ENCODE assay signal across 1 cellular context in the genomic region with DNA sequence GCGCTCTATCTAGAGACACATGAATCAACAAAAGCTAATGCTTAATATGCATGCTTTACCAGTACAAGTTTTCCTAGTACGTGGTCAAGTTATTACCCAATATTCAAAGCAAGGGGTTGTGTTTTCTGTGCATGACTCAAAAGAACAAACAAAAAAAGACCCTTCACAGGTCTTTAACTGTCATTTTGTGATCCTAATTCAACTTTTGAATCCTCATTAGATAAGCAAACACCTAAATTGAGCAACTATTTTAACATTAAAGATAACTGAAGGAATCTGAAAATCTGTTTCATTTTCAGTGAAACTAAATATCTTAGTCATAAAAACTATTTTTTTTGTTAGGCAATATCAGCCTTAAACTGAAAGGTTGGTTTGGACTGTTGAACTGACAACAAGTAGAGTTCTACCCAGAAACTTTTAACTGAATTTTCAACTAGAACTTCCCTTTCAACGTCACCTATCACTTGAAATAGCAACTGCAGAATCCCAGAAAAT.
TF ChIP-seq lines count a peak whose summit lies in the region.

No MANE protein-coding gene starts in this region.

TF ChIP-seq in GM12878, 131 proteins besides CTCF, POLR2A, EP300 and RAD21 (continued from another document and continues in another):
- TF ChIP-seq, protein P1, sequence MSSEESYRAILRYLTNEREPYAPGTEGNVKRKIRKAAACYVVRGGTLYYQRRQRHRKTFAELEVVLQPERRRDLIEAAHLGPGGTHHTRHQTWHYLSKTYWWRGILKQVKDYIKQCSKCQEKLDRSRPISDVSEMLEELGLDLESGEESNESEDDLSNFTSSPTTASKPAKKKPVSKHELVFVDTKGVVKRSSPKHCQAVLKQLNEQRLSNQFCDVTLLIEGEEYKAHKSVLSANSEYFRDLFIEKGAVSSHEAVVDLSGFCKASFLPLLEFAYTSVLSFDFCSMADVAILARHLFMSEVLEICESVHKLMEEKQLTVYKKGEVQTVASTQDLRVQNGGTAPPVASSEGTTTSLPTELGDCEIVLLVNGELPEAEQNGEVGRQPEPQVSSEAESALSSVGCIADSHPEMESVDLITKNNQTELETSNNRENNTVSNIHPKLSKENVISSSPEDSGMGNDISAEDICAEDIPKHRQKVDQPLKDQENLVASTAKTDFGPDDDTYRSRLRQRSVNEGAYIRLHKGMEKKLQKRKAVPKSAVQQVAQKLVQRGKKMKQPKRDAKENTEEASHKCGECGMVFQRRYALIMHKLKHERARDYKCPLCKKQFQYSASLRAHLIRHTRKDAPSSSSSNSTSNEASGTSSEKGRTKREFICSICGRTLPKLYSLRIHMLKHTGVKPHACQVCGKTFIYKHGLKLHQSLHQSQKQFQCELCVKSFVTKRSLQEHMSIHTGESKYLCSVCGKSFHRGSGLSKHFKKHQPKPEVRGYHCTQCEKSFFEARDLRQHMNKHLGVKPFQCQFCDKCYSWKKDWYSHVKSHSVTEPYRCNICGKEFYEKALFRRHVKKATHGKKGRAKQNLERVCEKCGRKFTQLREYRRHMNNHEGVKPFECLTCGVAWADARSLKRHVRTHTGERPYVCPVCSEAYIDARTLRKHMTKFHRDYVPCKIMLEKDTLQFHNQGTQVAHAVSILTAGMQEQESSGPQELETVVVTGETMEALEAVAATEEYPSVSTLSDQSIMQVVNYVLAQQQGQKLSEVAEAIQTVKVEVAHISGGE (CRISPR knock-in tag; IDR thresholded peaks at IDR 0.05), result no peak
- TF ChIP-seq, protein P2, sequence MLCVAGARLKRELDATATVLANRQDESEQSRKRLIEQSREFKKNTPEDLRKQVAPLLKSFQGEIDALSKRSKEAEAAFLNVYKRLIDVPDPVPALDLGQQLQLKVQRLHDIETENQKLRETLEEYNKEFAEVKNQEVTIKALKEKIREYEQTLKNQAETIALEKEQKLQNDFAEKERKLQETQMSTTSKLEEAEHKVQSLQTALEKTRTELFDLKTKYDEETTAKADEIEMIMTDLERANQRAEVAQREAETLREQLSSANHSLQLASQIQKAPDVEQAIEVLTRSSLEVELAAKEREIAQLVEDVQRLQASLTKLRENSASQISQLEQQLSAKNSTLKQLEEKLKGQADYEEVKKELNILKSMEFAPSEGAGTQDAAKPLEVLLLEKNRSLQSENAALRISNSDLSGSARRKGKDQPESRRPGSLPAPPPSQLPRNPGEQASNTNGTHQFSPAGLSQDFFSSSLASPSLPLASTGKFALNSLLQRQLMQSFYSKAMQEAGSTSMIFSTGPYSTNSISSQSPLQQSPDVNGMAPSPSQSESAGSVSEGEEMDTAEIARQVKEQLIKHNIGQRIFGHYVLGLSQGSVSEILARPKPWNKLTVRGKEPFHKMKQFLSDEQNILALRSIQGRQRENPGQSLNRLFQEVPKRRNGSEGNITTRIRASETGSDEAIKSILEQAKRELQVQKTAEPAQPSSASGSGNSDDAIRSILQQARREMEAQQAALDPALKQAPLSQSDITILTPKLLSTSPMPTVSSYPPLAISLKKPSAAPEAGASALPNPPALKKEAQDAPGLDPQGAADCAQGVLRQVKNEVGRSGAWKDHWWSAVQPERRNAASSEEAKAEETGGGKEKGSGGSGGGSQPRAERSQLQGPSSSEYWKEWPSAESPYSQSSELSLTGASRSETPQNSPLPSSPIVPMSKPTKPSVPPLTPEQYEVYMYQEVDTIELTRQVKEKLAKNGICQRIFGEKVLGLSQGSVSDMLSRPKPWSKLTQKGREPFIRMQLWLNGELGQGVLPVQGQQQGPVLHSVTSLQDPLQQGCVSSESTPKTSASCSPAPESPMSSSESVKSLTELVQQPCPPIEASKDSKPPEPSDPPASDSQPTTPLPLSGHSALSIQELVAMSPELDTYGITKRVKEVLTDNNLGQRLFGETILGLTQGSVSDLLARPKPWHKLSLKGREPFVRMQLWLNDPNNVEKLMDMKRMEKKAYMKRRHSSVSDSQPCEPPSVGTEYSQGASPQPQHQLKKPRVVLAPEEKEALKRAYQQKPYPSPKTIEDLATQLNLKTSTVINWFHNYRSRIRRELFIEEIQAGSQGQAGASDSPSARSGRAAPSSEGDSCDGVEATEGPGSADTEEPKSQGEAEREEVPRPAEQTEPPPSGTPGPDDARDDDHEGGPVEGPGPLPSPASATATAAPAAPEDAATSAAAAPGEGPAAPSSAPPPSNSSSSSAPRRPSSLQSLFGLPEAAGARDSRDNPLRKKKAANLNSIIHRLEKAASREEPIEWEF (IDR thresholded peaks at IDR 0.05; ENCODE audit: insufficient replicate concordance, low read depth, low read length), result no peak
- no peak for TF ChIP-seq CHD2 (IDR thresholded peaks at IDR 0.05; ENCODE audit: borderline replicate concordance, low read depth, low read length)
- no peak for TF ChIP-seq FOS (IDR thresholded peaks at IDR 0.05; ENCODE audit: borderline replicate concordance, extremely low read depth, insufficient read length)
- no peak for TF ChIP-seq PAX5 (IDR thresholded peaks at IDR 0.05; ENCODE audit: borderline replicate concordance, low read depth, low read length)
- TF ChIP-seq ZNF384 (IDR thresholded peaks at IDR 0.05; ENCODE audit: borderline replicate concordance, low read depth, low read length), result peak; percentile 48; the same call in 1 of the 2 replicates
- TF ChIP-seq LARP7 (IDR thresholded peaks at IDR 0.05), result no peak
- peak; percentile 28; the same call in 1 of the 2 replicates for TF ChIP-seq ZBED1 (IDR thresholded peaks at IDR 0.05; ENCODE audit: borderline replicate concordance)
- TF ChIP-seq CREM (IDR thresholded peaks at IDR 0.05; ENCODE audit: low read depth), result 0 out of 2 replicates have a peak, but pooled peaks have one; percentile 35
- no peak for TF ChIP-seq RB1 (IDR thresholded peaks at IDR 0.05; ENCODE audit: borderline replicate concordance)
- no peak for TF ChIP-seq POLR2AphosphoS2 (IDR thresholded peaks at IDR 0.05; ENCODE audit: low read depth, low read length)
- TF ChIP-seq, protein P3, sequence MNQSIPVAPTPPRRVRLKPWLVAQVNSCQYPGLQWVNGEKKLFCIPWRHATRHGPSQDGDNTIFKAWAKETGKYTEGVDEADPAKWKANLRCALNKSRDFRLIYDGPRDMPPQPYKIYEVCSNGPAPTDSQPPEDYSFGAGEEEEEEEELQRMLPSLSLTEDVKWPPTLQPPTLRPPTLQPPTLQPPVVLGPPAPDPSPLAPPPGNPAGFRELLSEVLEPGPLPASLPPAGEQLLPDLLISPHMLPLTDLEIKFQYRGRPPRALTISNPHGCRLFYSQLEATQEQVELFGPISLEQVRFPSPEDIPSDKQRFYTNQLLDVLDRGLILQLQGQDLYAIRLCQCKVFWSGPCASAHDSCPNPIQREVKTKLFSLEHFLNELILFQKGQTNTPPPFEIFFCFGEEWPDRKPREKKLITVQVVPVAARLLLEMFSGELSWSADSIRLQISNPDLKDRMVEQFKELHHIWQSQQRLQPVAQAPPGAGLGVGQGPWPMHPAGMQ (IDR thresholded peaks at IDR 0.05; ENCODE audit: borderline replicate concordance), result no peak
- 0 out of 2 replicates have a peak, but pooled peaks have one; percentile 44 for TF ChIP-seq DPF2 (IDR thresholded peaks at IDR 0.05)
- no peak for TF ChIP-seq ETV6 (conservative IDR thresholded peaks at IDR 0.05 in 1 of 2, IDR thresholded peaks at IDR 0.05 in 1 of 2; ENCODE audit: borderline replicate concordance in 1 of 2, low read depth in 1 of 2)
- TF ChIP-seq IKZF1 (conservative IDR thresholded peaks at IDR 0.05), result no peak
- TF ChIP-seq, protein P4, sequence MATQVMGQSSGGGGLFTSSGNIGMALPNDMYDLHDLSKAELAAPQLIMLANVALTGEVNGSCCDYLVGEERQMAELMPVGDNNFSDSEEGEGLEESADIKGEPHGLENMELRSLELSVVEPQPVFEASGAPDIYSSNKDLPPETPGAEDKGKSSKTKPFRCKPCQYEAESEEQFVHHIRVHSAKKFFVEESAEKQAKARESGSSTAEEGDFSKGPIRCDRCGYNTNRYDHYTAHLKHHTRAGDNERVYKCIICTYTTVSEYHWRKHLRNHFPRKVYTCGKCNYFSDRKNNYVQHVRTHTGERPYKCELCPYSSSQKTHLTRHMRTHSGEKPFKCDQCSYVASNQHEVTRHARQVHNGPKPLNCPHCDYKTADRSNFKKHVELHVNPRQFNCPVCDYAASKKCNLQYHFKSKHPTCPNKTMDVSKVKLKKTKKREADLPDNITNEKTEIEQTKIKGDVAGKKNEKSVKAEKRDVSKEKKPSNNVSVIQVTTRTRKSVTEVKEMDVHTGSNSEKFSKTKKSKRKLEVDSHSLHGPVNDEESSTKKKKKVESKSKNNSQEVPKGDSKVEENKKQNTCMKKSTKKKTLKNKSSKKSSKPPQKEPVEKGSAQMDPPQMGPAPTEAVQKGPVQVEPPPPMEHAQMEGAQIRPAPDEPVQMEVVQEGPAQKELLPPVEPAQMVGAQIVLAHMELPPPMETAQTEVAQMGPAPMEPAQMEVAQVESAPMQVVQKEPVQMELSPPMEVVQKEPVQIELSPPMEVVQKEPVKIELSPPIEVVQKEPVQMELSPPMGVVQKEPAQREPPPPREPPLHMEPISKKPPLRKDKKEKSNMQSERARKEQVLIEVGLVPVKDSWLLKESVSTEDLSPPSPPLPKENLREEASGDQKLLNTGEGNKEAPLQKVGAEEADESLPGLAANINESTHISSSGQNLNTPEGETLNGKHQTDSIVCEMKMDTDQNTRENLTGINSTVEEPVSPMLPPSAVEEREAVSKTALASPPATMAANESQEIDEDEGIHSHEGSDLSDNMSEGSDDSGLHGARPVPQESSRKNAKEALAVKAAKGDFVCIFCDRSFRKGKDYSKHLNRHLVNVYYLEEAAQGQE (IDR thresholded peaks at IDR 0.05; ENCODE audit: low read depth, low read length), result no peak
- TF ChIP-seq, protein P5, sequence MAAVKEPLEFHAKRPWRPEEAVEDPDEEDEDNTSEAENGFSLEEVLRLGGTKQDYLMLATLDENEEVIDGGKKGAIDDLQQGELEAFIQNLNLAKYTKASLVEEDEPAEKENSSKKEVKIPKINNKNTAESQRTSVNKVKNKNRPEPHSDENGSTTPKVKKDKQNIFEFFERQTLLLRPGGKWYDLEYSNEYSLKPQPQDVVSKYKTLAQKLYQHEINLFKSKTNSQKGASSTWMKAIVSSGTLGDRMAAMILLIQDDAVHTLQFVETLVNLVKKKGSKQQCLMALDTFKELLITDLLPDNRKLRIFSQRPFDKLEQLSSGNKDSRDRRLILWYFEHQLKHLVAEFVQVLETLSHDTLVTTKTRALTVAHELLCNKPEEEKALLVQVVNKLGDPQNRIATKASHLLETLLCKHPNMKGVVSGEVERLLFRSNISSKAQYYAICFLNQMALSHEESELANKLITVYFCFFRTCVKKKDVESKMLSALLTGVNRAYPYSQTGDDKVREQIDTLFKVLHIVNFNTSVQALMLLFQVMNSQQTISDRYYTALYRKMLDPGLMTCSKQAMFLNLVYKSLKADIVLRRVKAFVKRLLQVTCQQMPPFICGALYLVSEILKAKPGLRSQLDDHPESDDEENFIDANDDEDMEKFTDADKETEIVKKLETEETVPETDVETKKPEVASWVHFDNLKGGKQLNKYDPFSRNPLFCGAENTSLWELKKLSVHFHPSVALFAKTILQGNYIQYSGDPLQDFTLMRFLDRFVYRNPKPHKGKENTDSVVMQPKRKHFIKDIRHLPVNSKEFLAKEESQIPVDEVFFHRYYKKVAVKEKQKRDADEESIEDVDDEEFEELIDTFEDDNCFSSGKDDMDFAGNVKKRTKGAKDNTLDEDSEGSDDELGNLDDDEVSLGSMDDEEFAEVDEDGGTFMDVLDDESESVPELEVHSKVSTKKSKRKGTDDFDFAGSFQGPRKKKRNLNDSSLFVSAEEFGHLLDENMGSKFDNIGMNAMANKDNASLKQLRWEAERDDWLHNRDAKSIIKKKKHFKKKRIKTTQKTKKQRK (IDR thresholded peaks at IDR 0.05; ENCODE audit: low read depth, low read length), result no peak
- TF ChIP-seq RBBP5 (conservative IDR thresholded peaks at IDR 0.05), result 0 out of 2 replicates have a peak, but pooled peaks have one; percentile 39
- TF ChIP-seq JUNB (IDR thresholded peaks at IDR 0.05), result peak; percentile 87
- TF ChIP-seq SPI1 (IDR thresholded peaks at IDR 0.05; ENCODE audit: borderline replicate concordance, insufficient read depth, low read depth, low read length), result no peak
- no peak for TF ChIP-seq RCOR1 (conservative IDR thresholded peaks at IDR 0.05; ENCODE audit: low read depth, low read length)
- no peak for TF ChIP-seq MYC (IDR thresholded peaks at IDR 0.05; ENCODE audit: insufficient read depth, insufficient read length, insufficient replicate concordance, low read length, severe bottlenecking)
- no peak for TF ChIP-seq EGR1 (IDR thresholded peaks at IDR 0.05; ENCODE audit: borderline replicate concordance in 1 of 2, low read depth in 2 of 2, low read length in 2 of 2)
- no peak for TF ChIP-seq ZZZ3 (IDR thresholded peaks at IDR 0.05; ENCODE audit: control insufficient read depth, insufficient read length, low read depth)
- TF ChIP-seq, protein P6, sequence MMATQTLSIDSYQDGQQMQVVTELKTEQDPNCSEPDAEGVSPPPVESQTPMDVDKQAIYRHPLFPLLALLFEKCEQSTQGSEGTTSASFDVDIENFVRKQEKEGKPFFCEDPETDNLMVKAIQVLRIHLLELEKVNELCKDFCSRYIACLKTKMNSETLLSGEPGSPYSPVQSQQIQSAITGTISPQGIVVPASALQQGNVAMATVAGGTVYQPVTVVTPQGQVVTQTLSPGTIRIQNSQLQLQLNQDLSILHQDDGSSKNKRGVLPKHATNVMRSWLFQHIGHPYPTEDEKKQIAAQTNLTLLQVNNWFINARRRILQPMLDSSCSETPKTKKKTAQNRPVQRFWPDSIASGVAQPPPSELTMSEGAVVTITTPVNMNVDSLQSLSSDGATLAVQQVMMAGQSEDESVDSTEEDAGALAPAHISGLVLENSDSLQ (IDR thresholded peaks at IDR 0.05), result no peak
- TF ChIP-seq IRF4 (IDR thresholded peaks at IDR 0.05; ENCODE audit: low read depth, low read length), result peak; percentile 55; the same call in 1 of the 2 replicates
- no peak for TF ChIP-seq NFXL1 (IDR thresholded peaks at IDR 0.05; ENCODE audit: borderline replicate concordance)
- TF ChIP-seq RFX5 (IDR thresholded peaks at IDR 0.05; ENCODE audit: low read depth, low read length), result no peak
- TF ChIP-seq SUZ12 (IDR thresholded peaks at IDR 0.05; ENCODE audit: unreplicated experiment), result no peak
- TF ChIP-seq BHLHE40 (IDR thresholded peaks at IDR 0.05; ENCODE audit: borderline replicate concordance in 1 of 2, low read depth in 2 of 2, low read length in 1 of 2), result no peak
- 0 out of 2 replicates have a peak, but pooled peaks have one; percentile 59 for TF ChIP-seq NFIC (IDR thresholded peaks at IDR 0.05; ENCODE audit: low read depth, low read length)
- peak in 1 of 2 experiments; percentile 60; a peak in 1 of 4 replicates for TF ChIP-seq IKZF2 (IDR thresholded peaks at IDR 0.05)
- TF ChIP-seq, protein P7, sequence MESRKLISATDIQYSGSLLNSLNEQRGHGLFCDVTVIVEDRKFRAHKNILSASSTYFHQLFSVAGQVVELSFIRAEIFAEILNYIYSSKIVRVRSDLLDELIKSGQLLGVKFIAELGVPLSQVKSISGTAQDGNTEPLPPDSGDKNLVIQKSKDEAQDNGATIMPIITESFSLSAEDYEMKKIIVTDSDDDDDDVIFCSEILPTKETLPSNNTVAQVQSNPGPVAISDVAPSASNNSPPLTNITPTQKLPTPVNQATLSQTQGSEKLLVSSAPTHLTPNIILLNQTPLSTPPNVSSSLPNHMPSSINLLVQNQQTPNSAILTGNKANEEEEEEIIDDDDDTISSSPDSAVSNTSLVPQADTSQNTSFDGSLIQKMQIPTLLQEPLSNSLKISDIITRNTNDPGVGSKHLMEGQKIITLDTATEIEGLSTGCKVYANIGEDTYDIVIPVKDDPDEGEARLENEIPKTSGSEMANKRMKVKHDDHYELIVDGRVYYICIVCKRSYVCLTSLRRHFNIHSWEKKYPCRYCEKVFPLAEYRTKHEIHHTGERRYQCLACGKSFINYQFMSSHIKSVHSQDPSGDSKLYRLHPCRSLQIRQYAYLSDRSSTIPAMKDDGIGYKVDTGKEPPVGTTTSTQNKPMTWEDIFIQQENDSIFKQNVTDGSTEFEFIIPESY (IDR thresholded peaks at IDR 0.05), result no peak
- no peak for TF ChIP-seq NR2C1 (IDR thresholded peaks at IDR 0.05)
